1 cellular context compared by ENCODE assay signal in genomic region chr17:81891303-81891552, GRCh38.
TF ChIP-seq lines count a peak whose summit lies in the region.

No MANE protein-coding gene starts in this region.

TF ChIP-seq in HepG2, 621 proteins besides CTCF, POLR2A, EP300 and RAD21:
- TF ChIP-seq MTA3 (CRISPR knock-in tag; IDR thresholded peaks at IDR 0.05) = no peak
